19 cellular contexts compared by ENCODE assay signal in the genomic region with DNA sequence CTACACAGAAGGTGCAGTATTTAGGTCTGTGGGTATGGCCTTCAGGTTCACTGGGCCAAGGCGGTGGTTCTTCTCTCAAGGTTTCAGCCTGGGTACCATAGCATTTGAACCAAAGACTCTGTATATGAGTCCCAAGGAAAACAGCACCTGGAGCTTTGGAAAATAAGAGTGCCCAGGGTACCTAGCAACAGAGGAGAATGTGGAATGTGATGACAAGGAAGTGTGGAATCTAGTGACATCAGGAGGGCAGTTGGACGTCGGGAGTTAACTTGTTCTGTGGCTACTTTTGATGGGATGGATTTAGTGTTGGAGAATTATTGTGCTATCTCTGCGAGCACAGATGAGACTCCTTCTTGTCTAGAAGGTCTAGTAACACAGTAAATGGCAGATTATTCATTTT.
DNase-seq lines count a peak whose midpoint lies in the region; ATAC-seq and TF ChIP-seq lines count a peak whose summit lies in the region.
"Had no signal": no experiment of that assay in that cellular context is flagged by ENCODE, and none has a peak within 500 bp of the region (broad histone marks: within the 10 kb centered on the region; RNA-seq: fewer than 3 reads in every experiment).

No MANE protein-coding gene starts in this region.

- H3K27me3 ChIP-seq in endodermal cell (ENCODE audit: control insufficient read depth, insufficient read depth, low read length, poor library complexity, severe bottlenecking) (no peaks in the 10 kb centered on the region), kidney epithelial cell (ENCODE audit: control insufficient read depth, insufficient read depth, low read length) (no peaks in the 10 kb centered on the region), gastroesophageal sphincter (no peaks in the 10 kb centered on the region)
- H3K27me3 ChIP-seq: ascending aorta, right lobe of liver had no signal

- H3K9me3 ChIP-seq in endodermal cell (ENCODE audit: control insufficient read depth, low read length) (no peaks in the 10 kb centered on the region), gastroesophageal sphincter (no peaks in the 10 kb centered on the region)
- H3K9me3 ChIP-seq: ascending aorta, left ventricle myocardium inferior, right lobe of liver, SK-N-SH had no signal

- H3K9me3 Mint-ChIP-seq in endodermal cell, result no peaks in the 10 kb centered on the region
- H3K9me3 Mint-ChIP-seq in activated T-cell treated with anti-CD3 and anti-CD28 coated beads, Interleukin-2, amount 50 U/mL, for 24 hours, result peaks cover 6% of the 10 kb centered on the region
- H3K9me3 Mint-ChIP-seq: activated CD4-positive, alpha-beta T cell treated with anti-CD3 and anti-CD28 coated beads, Interleukin-2, amount 10 ng/mL, durations not matched to agents 7 days and 5 days had no signal

- H3K4me3 Mint-ChIP-seq in endodermal cell, result no peak overlapping the region
- no peak overlapping the region for H3K4me3 Mint-ChIP-seq in activated T-cell treated with anti-CD3 and anti-CD28 coated beads, Interleukin-2, amount 50 U/mL, for 24 hours
- H3K4me3 Mint-ChIP-seq: activated CD4-positive, alpha-beta T cell treated with anti-CD3 and anti-CD28 coated beads, Interleukin-2, amount 10 ng/mL, durations not matched to agents 7 days and 5 days had no signal

- H3K4me1 ChIP-seq in endodermal cell (ENCODE audit: control insufficient read depth, insufficient read depth, low read length), result peaks cover 4% of the 10 kb centered on the region
- H3K4me1 ChIP-seq in gastroesophageal sphincter, result no peaks in the 10 kb centered on the region
- H3K4me1 ChIP-seq: ascending aorta, left ventricle myocardium inferior had no signal

- DNase-seq in Daoy (ENCODE audit: low read depth), result peak; percentile 27
- DNase-seq in NCI-H69 (lab: John Stamatoyannopoulos, UW), result peak; percentile 48
- DNase-seq in endodermal cell, result peak; percentile 59
- DNase-seq in kidney epithelial cell (ENCODE audit: low read depth), result peak; percentile 42
- DNase-seq in activated CD8-positive, alpha-beta memory T cell treated with anti-CD3 and anti-CD28 coated beads for 24 hours, result no peak
- no peak for DNase-seq in activated T-cell treated with anti-CD3 and anti-CD28 coated beads, Interleukin-2, amount 50 U/mL, for 24 hours
- DNase-seq in activated gamma-delta T cell (lab: John Stamatoyannopoulos, UW), result no peak
- DNase-seq: activated CD4-positive, alpha-beta T cell treated with anti-CD3 and anti-CD28 coated beads, Interleukin-2, amount 10 ng/mL, durations not matched to agents 7 days and 5 days; activated naive CD4-positive, alpha-beta T cell treated with Interleukin-2 at 50 U/mL for 16 hours; erythroblast; head of caudate nucleus; left ventricle myocardium inferior; NCI-H2081; NCI-H524; PC-3; right lobe of liver; SK-N-SH had no signal

- no peak overlapping the region for H3K9ac ChIP-seq in endodermal cell (ENCODE audit: extremely low read depth, low read length, poor library complexity, severe bottlenecking)
- H3K9ac ChIP-seq: SK-N-SH had no signal

- TF ChIP-seq EP300 in gastroesophageal sphincter (IDR thresholded peaks at IDR 0.05), result no peak

- H3K27me3 Mint-ChIP-seq in endodermal cell (ENCODE audit: insufficient read depth), result no peaks in the 10 kb centered on the region
- H3K27me3 Mint-ChIP-seq in activated T-cell treated with anti-CD3 and anti-CD28 coated beads, Interleukin-2, amount 50 U/mL, for 24 hours, result no peaks in the 10 kb centered on the region
- H3K27me3 Mint-ChIP-seq: activated CD4-positive, alpha-beta T cell treated with anti-CD3 and anti-CD28 coated beads, Interleukin-2, amount 10 ng/mL, durations not matched to agents 7 days and 5 days had no signal

- TF ChIP-seq CTCF in endodermal cell (conservative IDR thresholded peaks at IDR 0.05) (no peak), kidney epithelial cell (IDR thresholded peaks at IDR 0.05; ENCODE audit: insufficient read depth, low read length, poor library complexity, severe bottlenecking) (no peak), gastroesophageal sphincter (IDR thresholded peaks at IDR 0.05) (no peak)

- H3K4me1 Mint-ChIP-seq in endodermal cell, result peaks cover 29% of the 10 kb centered on the region
- H3K4me1 Mint-ChIP-seq in activated T-cell treated with anti-CD3 and anti-CD28 coated beads, Interleukin-2, amount 50 U/mL, for 24 hours (ENCODE audit: low read depth), result no peaks in the 10 kb centered on the region
- H3K4me1 Mint-ChIP-seq: activated CD4-positive, alpha-beta T cell treated with anti-CD3 and anti-CD28 coated beads, Interleukin-2, amount 10 ng/mL, durations not matched to agents 7 days and 5 days had no signal

- ATAC-seq in gastroesophageal sphincter, result no peak
- ATAC-seq: PC-3, right lobe of liver had no signal

- 78 to 100% methylated on average over 1 to 3 of the region's 4 CpGs for WGBS in endodermal cell (ENCODE audit: insufficient coverage in 1 of 2, insufficient read length in 1 of 2), 2 experiments
- WGBS in gastroesophageal sphincter (ENCODE audit: low coverage in 1 of 2), 2 donors, result 54 to 66% methylated on average over 4 of the region's 4 CpGs

- no peak overlapping the region for H3K4me3 ChIP-seq in endodermal cell (ENCODE audit: low read length)
- H3K4me3 ChIP-seq in kidney epithelial cell (ENCODE audit: low read depth, low read length), result no peak overlapping the region
- H3K4me3 ChIP-seq in gastroesophageal sphincter, result no peak overlapping the region
- H3K4me3 ChIP-seq: ascending aorta, left ventricle myocardium inferior, right lobe of liver had no signal

- TF ChIP-seq POLR2A in gastroesophageal sphincter (IDR thresholded peaks at IDR 0.05), result no peak

- H3K36me3 ChIP-seq in endodermal cell (ENCODE audit: control insufficient read depth, insufficient read depth, low read length), result no peaks in the 10 kb centered on the region
- no peaks in the 10 kb centered on the region for H3K36me3 ChIP-seq in kidney epithelial cell (ENCODE audit: control insufficient read depth, insufficient read depth, low read length)
- no peaks in the 10 kb centered on the region for H3K36me3 ChIP-seq in gastroesophageal sphincter
- H3K36me3 ChIP-seq: ascending aorta, left ventricle myocardium inferior, right lobe of liver had no signal

- H3K36me3 Mint-ChIP-seq in endodermal cell (ENCODE audit: low read depth), result no peaks in the 10 kb centered on the region
- H3K36me3 Mint-ChIP-seq in activated T-cell treated with anti-CD3 and anti-CD28 coated beads, Interleukin-2, amount 50 U/mL, for 24 hours (ENCODE audit: low read depth), result no peaks in the 10 kb centered on the region

- H3K27ac ChIP-seq in endodermal cell (ENCODE audit: low read depth, low read length) (no peak overlapping the region), gastroesophageal sphincter (no peak overlapping the region)
- H3K27ac ChIP-seq: ascending aorta, left ventricle myocardium inferior, right lobe of liver had no signal

- H3K27ac Mint-ChIP-seq in endodermal cell, result peak overlapping the region; percentile 69
- H3K27ac Mint-ChIP-seq in activated T-cell treated with anti-CD3 and anti-CD28 coated beads, Interleukin-2, amount 50 U/mL, for 24 hours, result no peak overlapping the region
- H3K27ac Mint-ChIP-seq: activated CD4-positive, alpha-beta T cell treated with anti-CD3 and anti-CD28 coated beads, Interleukin-2, amount 10 ng/mL, durations not matched to agents 7 days and 5 days had no signal

Comparison
In these comparisons a context has a peak if more than half of its experiments do, and no peak if none do; other contexts are left out.
1. DNase-seq: peak in Daoy (single experiment), NCI-H69 (single experiment), endodermal cell (single experiment) and kidney epithelial cell (single experiment); none in activated CD8-positive, alpha-beta memory T cell treated with anti-CD3 and anti-CD28 coated beads for 24 hours (single experiment), activated T-cell treated with anti-CD3 and anti-CD28 coated beads, Interleukin-2, amount 50 U/mL, for 24 hours (single experiment) and activated gamma-delta T cell (single experiment).